ENCODE assay signal across 1 cellular context in the genomic region with DNA sequence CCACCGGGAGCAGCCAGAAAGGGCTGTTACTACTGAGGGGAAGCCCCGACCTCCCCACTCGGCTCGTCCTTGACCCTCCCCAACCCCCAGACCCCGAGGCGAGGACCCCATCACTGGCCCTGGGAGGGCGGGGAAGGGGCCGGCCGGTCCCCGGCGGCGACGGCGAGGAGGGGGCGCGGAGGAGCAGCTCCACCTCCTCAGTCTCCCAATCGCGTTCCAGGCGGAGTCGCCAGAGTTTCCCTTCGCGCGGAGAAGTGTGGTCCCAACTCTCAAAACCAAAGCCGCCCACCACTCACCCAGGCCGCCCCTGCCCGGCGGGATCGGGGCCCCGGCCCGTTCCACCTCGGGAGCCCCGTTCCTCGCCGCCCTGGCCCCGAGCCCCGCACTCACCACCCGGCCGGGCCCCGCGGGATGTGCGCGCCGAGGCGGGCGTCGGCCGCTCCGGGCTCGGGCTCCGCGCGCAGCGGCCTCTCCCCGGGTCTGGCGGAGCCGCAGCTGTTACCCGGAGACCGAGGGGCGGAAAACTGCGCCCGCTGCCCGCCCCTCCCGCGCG.
TF ChIP-seq lines count a peak whose summit lies in the region.

No MANE protein-coding gene starts in this region.

TF ChIP-seq in GM12878, 131 proteins besides CTCF, POLR2A, EP300 and RAD21 (continues in another document):
- TF ChIP-seq, protein P1, sequence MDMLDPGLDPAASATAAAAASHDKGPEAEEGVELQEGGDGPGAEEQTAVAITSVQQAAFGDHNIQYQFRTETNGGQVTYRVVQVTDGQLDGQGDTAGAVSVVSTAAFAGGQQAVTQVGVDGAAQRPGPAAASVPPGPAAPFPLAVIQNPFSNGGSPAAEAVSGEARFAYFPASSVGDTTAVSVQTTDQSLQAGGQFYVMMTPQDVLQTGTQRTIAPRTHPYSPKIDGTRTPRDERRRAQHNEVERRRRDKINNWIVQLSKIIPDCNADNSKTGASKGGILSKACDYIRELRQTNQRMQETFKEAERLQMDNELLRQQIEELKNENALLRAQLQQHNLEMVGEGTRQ (IDR thresholded peaks at IDR 0.05; ENCODE audit: borderline replicate concordance, low read depth, low read length), result no peak
- TF ChIP-seq FOS (IDR thresholded peaks at IDR 0.05; ENCODE audit: borderline replicate concordance, extremely low read depth, insufficient read length) (no peak), IKZF1 (conservative IDR thresholded peaks at IDR 0.05) (no peak), TAF1 (IDR thresholded peaks at IDR 0.05; ENCODE audit: borderline replicate concordance, low read depth, low read length) (no peak), NRF1 (conservative IDR thresholded peaks at IDR 0.05; ENCODE audit: low read depth, low read length) (no peak), IKZF2 (IDR thresholded peaks at IDR 0.05) (no peak), ZNF217 (IDR thresholded peaks at IDR 0.05) (0 out of 2 replicates have a peak, but pooled peaks have one; percentile 58), NFXL1 (IDR thresholded peaks at IDR 0.05; ENCODE audit: borderline replicate concordance) (no peak), NBN (IDR thresholded peaks at IDR 0.05) (no peak), SMAD5 (IDR thresholded peaks at IDR 0.05; ENCODE audit: low read depth) (no peak), HCFC1 (IDR thresholded peaks at IDR 0.05; ENCODE audit: low read length) (no peak), RB1 (IDR thresholded peaks at IDR 0.05; ENCODE audit: borderline replicate concordance) (0 out of 2 replicates have a peak, but pooled peaks have one; percentile 9), BACH1 (IDR thresholded peaks at IDR 0.05; ENCODE audit: borderline replicate concordance) (peak; percentile 34; the same call in 1 of the 2 replicates), ZNF207 (IDR thresholded peaks at IDR 0.05; ENCODE audit: borderline replicate concordance) (no peak), TARDBP (IDR thresholded peaks at IDR 0.05; ENCODE audit: borderline replicate concordance) (no peak), RFX5 (IDR thresholded peaks at IDR 0.05; ENCODE audit: low read depth, low read length) (no peak), SUPT20H (IDR thresholded peaks at IDR 0.05; ENCODE audit: borderline replicate concordance, control insufficient read depth, low read depth, low read length) (no peak), FOXK2 (IDR thresholded peaks at IDR 0.05) (no peak), YBX1 (IDR thresholded peaks at IDR 0.05) (no peak), SIX5 (IDR thresholded peaks at IDR 0.05; ENCODE audit: low read depth, low read length, severe bottlenecking) (no peak), NR2C1 (IDR thresholded peaks at IDR 0.05) (peak; percentile 7; the same call in 1 of the 2 replicates), FOXM1 (IDR thresholded peaks at IDR 0.05; ENCODE audit: low read depth, low read length) (no peak), TCF3 (IDR thresholded peaks at IDR 0.05; ENCODE audit: borderline replicate concordance, insufficient read depth, low read depth, low read length) (no peak), MXI1 (IDR thresholded peaks at IDR 0.05; ENCODE audit: low read depth, low read length) (no peak)
- TF ChIP-seq, protein P2, sequence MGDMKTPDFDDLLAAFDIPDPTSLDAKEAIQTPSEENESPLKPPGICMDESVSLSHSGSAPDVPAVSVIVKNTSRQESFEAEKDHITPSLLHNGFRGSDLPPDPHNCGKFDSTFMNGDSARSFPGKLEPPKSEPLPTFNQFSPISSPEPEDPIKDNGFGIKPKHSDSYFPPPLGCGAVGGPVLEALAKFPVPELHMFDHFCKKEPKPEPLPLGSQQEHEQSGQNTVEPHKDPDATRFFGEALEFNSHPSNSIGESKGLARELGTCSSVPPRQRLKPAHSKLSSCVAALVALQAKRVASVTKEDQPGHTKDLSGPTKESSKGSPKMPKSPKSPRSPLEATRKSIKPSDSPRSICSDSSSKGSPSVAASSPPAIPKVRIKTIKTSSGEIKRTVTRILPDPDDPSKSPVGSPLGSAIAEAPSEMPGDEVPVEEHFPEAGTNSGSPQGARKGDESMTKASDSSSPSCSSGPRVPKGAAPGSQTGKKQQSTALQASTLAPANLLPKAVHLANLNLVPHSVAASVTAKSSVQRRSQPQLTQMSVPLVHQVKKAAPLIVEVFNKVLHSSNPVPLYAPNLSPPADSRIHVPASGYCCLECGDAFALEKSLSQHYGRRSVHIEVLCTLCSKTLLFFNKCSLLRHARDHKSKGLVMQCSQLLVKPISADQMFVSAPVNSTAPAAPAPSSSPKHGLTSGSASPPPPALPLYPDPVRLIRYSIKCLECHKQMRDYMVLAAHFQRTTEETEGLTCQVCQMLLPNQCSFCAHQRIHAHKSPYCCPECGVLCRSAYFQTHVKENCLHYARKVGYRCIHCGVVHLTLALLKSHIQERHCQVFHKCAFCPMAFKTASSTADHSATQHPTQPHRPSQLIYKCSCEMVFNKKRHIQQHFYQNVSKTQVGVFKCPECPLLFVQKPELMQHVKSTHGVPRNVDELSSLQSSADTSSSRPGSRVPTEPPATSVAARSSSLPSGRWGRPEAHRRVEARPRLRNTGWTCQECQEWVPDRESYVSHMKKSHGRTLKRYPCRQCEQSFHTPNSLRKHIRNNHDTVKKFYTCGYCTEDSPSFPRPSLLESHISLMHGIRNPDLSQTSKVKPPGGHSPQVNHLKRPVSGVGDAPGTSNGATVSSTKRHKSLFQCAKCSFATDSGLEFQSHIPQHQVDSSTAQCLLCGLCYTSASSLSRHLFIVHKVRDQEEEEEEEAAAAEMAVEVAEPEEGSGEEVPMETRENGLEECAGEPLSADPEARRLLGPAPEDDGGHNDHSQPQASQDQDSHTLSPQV (IDR thresholded peaks at IDR 0.05), result no peak
- TF ChIP-seq, protein P3, sequence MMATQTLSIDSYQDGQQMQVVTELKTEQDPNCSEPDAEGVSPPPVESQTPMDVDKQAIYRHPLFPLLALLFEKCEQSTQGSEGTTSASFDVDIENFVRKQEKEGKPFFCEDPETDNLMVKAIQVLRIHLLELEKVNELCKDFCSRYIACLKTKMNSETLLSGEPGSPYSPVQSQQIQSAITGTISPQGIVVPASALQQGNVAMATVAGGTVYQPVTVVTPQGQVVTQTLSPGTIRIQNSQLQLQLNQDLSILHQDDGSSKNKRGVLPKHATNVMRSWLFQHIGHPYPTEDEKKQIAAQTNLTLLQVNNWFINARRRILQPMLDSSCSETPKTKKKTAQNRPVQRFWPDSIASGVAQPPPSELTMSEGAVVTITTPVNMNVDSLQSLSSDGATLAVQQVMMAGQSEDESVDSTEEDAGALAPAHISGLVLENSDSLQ (IDR thresholded peaks at IDR 0.05), result no peak
- TF ChIP-seq, protein P4, sequence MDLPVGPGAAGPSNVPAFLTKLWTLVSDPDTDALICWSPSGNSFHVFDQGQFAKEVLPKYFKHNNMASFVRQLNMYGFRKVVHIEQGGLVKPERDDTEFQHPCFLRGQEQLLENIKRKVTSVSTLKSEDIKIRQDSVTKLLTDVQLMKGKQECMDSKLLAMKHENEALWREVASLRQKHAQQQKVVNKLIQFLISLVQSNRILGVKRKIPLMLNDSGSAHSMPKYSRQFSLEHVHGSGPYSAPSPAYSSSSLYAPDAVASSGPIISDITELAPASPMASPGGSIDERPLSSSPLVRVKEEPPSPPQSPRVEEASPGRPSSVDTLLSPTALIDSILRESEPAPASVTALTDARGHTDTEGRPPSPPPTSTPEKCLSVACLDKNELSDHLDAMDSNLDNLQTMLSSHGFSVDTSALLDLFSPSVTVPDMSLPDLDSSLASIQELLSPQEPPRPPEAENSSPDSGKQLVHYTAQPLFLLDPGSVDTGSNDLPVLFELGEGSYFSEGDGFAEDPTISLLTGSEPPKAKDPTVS (IDR thresholded peaks at IDR 0.05; ENCODE audit: low read depth, low read length), result no peak
- TF ChIP-seq, protein P5, sequence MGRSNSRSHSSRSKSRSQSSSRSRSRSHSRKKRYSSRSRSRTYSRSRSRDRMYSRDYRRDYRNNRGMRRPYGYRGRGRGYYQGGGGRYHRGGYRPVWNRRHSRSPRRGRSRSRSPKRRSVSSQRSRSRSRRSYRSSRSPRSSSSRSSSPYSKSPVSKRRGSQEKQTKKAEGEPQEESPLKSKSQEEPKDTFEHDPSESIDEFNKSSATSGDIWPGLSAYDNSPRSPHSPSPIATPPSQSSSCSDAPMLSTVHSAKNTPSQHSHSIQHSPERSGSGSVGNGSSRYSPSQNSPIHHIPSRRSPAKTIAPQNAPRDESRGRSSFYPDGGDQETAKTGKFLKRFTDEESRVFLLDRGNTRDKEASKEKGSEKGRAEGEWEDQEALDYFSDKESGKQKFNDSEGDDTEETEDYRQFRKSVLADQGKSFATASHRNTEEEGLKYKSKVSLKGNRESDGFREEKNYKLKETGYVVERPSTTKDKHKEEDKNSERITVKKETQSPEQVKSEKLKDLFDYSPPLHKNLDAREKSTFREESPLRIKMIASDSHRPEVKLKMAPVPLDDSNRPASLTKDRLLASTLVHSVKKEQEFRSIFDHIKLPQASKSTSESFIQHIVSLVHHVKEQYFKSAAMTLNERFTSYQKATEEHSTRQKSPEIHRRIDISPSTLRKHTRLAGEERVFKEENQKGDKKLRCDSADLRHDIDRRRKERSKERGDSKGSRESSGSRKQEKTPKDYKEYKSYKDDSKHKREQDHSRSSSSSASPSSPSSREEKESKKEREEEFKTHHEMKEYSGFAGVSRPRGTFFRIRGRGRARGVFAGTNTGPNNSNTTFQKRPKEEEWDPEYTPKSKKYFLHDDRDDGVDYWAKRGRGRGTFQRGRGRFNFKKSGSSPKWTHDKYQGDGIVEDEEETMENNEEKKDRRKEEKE (IDR thresholded peaks at IDR 0.05), result no peak
- TF ChIP-seq, protein P6, sequence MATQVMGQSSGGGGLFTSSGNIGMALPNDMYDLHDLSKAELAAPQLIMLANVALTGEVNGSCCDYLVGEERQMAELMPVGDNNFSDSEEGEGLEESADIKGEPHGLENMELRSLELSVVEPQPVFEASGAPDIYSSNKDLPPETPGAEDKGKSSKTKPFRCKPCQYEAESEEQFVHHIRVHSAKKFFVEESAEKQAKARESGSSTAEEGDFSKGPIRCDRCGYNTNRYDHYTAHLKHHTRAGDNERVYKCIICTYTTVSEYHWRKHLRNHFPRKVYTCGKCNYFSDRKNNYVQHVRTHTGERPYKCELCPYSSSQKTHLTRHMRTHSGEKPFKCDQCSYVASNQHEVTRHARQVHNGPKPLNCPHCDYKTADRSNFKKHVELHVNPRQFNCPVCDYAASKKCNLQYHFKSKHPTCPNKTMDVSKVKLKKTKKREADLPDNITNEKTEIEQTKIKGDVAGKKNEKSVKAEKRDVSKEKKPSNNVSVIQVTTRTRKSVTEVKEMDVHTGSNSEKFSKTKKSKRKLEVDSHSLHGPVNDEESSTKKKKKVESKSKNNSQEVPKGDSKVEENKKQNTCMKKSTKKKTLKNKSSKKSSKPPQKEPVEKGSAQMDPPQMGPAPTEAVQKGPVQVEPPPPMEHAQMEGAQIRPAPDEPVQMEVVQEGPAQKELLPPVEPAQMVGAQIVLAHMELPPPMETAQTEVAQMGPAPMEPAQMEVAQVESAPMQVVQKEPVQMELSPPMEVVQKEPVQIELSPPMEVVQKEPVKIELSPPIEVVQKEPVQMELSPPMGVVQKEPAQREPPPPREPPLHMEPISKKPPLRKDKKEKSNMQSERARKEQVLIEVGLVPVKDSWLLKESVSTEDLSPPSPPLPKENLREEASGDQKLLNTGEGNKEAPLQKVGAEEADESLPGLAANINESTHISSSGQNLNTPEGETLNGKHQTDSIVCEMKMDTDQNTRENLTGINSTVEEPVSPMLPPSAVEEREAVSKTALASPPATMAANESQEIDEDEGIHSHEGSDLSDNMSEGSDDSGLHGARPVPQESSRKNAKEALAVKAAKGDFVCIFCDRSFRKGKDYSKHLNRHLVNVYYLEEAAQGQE (IDR thresholded peaks at IDR 0.05; ENCODE audit: low read depth, low read length), result no peak
- TF ChIP-seq, protein P7, sequence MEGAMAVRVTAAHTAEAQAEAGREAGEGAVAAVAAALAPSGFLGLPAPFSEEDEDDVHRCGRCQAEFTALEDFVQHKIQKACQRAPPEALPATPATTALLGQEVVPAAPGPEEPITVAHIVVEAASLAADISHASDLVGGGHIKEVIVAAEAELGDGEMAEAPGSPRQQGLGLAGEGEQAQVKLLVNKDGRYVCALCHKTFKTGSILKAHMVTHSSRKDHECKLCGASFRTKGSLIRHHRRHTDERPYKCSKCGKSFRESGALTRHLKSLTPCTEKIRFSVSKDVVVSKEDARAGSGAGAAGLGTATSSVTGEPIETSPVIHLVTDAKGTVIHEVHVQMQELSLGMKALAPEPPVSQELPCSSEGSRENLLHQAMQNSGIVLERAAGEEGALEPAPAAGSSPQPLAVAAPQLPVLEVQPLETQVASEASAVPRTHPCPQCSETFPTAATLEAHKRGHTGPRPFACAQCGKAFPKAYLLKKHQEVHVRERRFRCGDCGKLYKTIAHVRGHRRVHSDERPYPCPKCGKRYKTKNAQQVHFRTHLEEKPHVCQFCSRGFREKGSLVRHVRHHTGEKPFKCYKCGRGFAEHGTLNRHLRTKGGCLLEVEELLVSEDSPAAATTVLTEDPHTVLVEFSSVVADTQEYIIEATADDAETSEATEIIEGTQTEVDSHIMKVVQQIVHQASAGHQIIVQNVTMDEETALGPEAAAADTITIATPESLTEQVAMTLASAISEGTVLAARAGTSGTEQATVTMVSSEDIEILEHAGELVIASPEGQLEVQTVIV (IDR thresholded peaks at IDR 0.05; ENCODE audit: borderline replicate concordance, partially characterized antibody), result no peak
- TF ChIP-seq, protein P8, sequence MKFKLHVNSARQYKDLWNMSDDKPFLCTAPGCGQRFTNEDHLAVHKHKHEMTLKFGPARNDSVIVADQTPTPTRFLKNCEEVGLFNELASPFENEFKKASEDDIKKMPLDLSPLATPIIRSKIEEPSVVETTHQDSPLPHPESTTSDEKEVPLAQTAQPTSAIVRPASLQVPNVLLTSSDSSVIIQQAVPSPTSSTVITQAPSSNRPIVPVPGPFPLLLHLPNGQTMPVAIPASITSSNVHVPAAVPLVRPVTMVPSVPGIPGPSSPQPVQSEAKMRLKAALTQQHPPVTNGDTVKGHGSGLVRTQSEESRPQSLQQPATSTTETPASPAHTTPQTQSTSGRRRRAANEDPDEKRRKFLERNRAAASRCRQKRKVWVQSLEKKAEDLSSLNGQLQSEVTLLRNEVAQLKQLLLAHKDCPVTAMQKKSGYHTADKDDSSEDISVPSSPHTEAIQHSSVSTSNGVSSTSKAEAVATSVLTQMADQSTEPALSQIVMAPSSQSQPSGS (IDR thresholded peaks at IDR 0.05; ENCODE audit: low read length), result no peak
- TF ChIP-seq, protein P9, sequence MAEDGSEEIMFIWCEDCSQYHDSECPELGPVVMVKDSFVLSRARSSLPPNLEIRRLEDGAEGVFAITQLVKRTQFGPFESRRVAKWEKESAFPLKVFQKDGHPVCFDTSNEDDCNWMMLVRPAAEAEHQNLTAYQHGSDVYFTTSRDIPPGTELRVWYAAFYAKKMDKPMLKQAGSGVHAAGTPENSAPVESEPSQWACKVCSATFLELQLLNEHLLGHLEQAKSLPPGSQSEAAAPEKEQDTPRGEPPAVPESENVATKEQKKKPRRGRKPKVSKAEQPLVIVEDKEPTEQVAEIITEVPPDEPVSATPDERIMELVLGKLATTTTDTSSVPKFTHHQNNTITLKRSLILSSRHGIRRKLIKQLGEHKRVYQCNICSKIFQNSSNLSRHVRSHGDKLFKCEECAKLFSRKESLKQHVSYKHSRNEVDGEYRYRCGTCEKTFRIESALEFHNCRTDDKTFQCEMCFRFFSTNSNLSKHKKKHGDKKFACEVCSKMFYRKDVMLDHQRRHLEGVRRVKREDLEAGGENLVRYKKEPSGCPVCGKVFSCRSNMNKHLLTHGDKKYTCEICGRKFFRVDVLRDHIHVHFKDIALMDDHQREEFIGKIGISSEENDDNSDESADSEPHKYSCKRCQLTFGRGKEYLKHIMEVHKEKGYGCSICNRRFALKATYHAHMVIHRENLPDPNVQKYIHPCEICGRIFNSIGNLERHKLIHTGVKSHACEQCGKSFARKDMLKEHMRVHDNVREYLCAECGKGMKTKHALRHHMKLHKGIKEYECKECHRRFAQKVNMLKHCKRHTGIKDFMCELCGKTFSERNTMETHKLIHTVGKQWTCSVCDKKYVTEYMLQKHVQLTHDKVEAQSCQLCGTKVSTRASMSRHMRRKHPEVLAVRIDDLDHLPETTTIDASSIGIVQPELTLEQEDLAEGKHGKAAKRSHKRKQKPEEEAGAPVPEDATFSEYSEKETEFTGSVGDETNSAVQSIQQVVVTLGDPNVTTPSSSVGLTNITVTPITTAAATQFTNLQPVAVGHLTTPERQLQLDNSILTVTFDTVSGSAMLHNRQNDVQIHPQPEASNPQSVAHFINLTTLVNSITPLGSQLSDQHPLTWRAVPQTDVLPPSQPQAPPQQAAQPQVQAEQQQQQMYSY (CRISPR knock-in tag; IDR thresholded peaks at IDR 0.05), result no peak
